21 cellular contexts compared by ENCODE assay signal in genomic region chr15:33108518-33108917, GRCh38.
"Had no signal": no experiment of that assay in that cellular context is flagged by ENCODE, and none has a peak within 500 bp of the region (broad histone marks: within the 10 kb centered on the region; RNA-seq: fewer than 3 reads in every experiment).

No MANE protein-coding gene starts in this region.

- H3K27ac ChIP-seq: breast epithelium, PC-9, VCaP had no signal

- ATAC-seq: activated T-cell treated with anti-CD3 and anti-CD28 coated beads, Interleukin-2, amount 50 U/mL, for 4 hours had no signal

- DNase-seq: activated CD4-positive, alpha-beta memory T cell treated with anti-CD3 and anti-CD28 coated beads for 36 hours; activated CD4-positive, alpha-beta T cell treated with anti-CD3 and anti-CD28 coated beads, Interleukin-2, amount 10 ng/mL, durations not matched to agents 7 days and 5 days; activated CD4-positive, CD25-positive, alpha-beta regulatory T cell; activated CD8-positive, alpha-beta memory T cell treated with anti-CD3 and anti-CD28 coated beads for 24 hours; activated effector memory CD4-positive, alpha-beta T cell treated with anti-CD3 and anti-CD28 coated beads, Interleukin-2, amount 50 U/mL, for 16 hours; activated naive CD4-positive, alpha-beta T cell treated with Interleukin-2 at 50 U/mL for 16 hours; activated naive CD8-positive, alpha-beta T cell treated with anti-CD3 and anti-CD28 coated beads for 36 hours; activated T-cell treated with anti-CD3 and anti-CD28 coated beads, Interleukin-2, amount 50 U/mL, for 4 hours; caudate nucleus; Karpas-422; MM.1S; NCI-H1105; NCI-H1436; NCI-H187; NCI-H2081; NCI-H510A treated with DMSO at 0.1 percent for 48 hours; PC-9; SIG-M5; T-helper 1 cell had no signal

- H3K9me3 ChIP-seq: breast epithelium had no signal

- H3K4me1 ChIP-seq: breast epithelium had no signal

- H3K4me3 ChIP-seq: breast epithelium, PC-9 had no signal

- H3K4me2 ChIP-seq: PC-9 had no signal

- H2AFZ ChIP-seq: PC-9 had no signal

- H3K27me3 ChIP-seq: breast epithelium had no signal

- H3K36me3 ChIP-seq: breast epithelium had no signal
